ENCODE assay signal across 1 cellular context in genomic region chr12:89385965-89386537, GRCh38.
TF ChIP-seq lines count a peak whose summit lies in the region.

No MANE protein-coding gene starts in this region.

TF ChIP-seq in HepG2, 621 proteins besides CTCF, POLR2A, EP300 and RAD21 (continued from another document and continues in another):
- TF ChIP-seq ELK4 (CRISPR knock-in tag; IDR thresholded peaks at IDR 0.05; ENCODE audit: borderline replicate concordance) (no peak), HNF4A (CRISPR knock-in tag; IDR thresholded peaks at IDR 0.05) (peak; percentile 81), MLXIP (CRISPR knock-in tag; IDR thresholded peaks at IDR 0.05; ENCODE audit: borderline replicate concordance) (no peak), GFI1 (CRISPR knock-in tag; IDR thresholded peaks at IDR 0.05; ENCODE audit: borderline replicate concordance) (no peak), HMG20A (CRISPR knock-in tag; IDR thresholded peaks at IDR 0.05; ENCODE audit: borderline replicate concordance) (peak; percentile 43; the same call in 1 of the 2 replicates), ISX (CRISPR knock-in tag; conservative IDR thresholded peaks at IDR 0.05) (no peak), ZNF503 (CRISPR knock-in tag; IDR thresholded peaks at IDR 0.05) (no peak), ZNF44 (CRISPR knock-in tag; IDR thresholded peaks at IDR 0.05) (peak; percentile 64; the same call in 1 of the 2 replicates), CENPBD1 (CRISPR knock-in tag; IDR thresholded peaks at IDR 0.05; ENCODE audit: borderline replicate concordance, low read depth) (no peak), ZNF615 (CRISPR knock-in tag; IDR thresholded peaks at IDR 0.05; ENCODE audit: borderline replicate concordance) (no peak), PAXIP1 (CRISPR knock-in tag; conservative IDR thresholded peaks at IDR 0.05) (peak; percentile 60), ZNF577 (CRISPR knock-in tag; IDR thresholded peaks at IDR 0.05; ENCODE audit: borderline replicate concordance, low read depth) (no peak), FOXJ3 (CRISPR knock-in tag; IDR thresholded peaks at IDR 0.05; ENCODE audit: borderline replicate concordance) (no peak), TP53 (CRISPR knock-in tag; conservative IDR thresholded peaks at IDR 0.05) (no peak), ATM (IDR thresholded peaks at IDR 0.05; ENCODE audit: borderline replicate concordance) (no peak), DPF2 (CRISPR knock-in tag; IDR thresholded peaks at IDR 0.05; ENCODE audit: borderline replicate concordance, low read depth) (no peak), ZSCAN25 (CRISPR knock-in tag; IDR thresholded peaks at IDR 0.05) (no peak), SRF (IDR thresholded peaks at IDR 0.05; ENCODE audit: low read depth, low read length) (peak; percentile 87), KLF13 (CRISPR knock-in tag; IDR thresholded peaks at IDR 0.05) (no peak), JUN (CRISPR knock-in tag; IDR thresholded peaks at IDR 0.05) (no peak), PRDM4 (CRISPR knock-in tag; IDR thresholded peaks at IDR 0.05; ENCODE audit: borderline replicate concordance) (no peak), HNRNPL (IDR thresholded peaks at IDR 0.05; ENCODE audit: low read depth, low read length) (no peak), NFE2L2 (IDR thresholded peaks at IDR 0.05; ENCODE audit: low read length) (no peak), ZNF724P (CRISPR knock-in tag; IDR thresholded peaks at IDR 0.05; ENCODE audit: borderline replicate concordance) (no peak), SALL1 (CRISPR knock-in tag; IDR thresholded peaks at IDR 0.05) (0 out of 2 replicates have a peak, but pooled peaks have one; percentile 21), ZNF251 (CRISPR knock-in tag; IDR thresholded peaks at IDR 0.05) (no peak), ZBTB4 (CRISPR knock-in tag; IDR thresholded peaks at IDR 0.05; ENCODE audit: borderline replicate concordance) (no peak), ZNF292 (CRISPR knock-in tag; IDR thresholded peaks at IDR 0.05; ENCODE audit: borderline replicate concordance, low read depth) (no peak), PHF21A (CRISPR knock-in tag; IDR thresholded peaks at IDR 0.05) (0 out of 2 replicates have a peak, but pooled peaks have one; percentile 33), ZNF749 (CRISPR knock-in tag; IDR thresholded peaks at IDR 0.05; ENCODE audit: borderline replicate concordance) (no peak), ZBTB38 (CRISPR knock-in tag; IDR thresholded peaks at IDR 0.05) (peak; percentile 75), NFATC3 (CRISPR knock-in tag; IDR thresholded peaks at IDR 0.05) (no peak), ZNF501 (CRISPR knock-in tag; IDR thresholded peaks at IDR 0.05) (no peak), MTERF4 (CRISPR knock-in tag; IDR thresholded peaks at IDR 0.05) (no peak), FOSL2 (CRISPR knock-in tag; IDR thresholded peaks at IDR 0.05) (no peak), ZSCAN29 (CRISPR knock-in tag; conservative IDR thresholded peaks at IDR 0.05) (no peak), CEBPZ (IDR thresholded peaks at IDR 0.05; ENCODE audit: low read length) (no peak), ATF5 (CRISPR knock-in tag; IDR thresholded peaks at IDR 0.05; ENCODE audit: low read depth) (no peak), SIX4 (CRISPR knock-in tag; IDR thresholded peaks at IDR 0.05) (no peak), ZFP36L1 (CRISPR knock-in tag; IDR thresholded peaks at IDR 0.05) (no peak), MED13 (CRISPR knock-in tag; IDR thresholded peaks at IDR 0.05) (no peak)
